In the genomic region with DNA sequence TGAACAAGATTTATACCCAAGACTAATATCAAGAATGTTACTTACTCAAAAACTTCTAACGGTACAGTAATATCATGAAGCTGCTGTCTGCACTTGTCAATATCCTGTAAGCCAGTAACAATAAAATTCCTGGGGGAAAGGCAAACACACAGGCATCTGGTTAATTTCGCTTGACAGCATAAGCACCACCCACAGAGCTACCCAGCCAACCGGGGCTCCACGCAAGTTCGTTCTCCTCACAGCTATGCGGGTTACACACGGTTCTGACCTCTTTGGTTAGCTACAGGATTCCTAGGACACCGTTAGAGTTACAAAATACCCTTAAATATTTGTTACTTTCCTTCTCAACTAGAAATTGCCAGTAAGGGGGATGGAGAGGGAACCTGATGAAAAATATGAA, we compare ENCODE assay signal across 8 cellular contexts.
A peak's percentile ranks its signal among the peaks of the same experiment; 100 is the strongest.
DNase-seq lines count a peak whose midpoint lies in the region; ATAC-seq and TF ChIP-seq lines count a peak whose summit lies in the region.

No MANE protein-coding gene starts in this region.

- peak; percentile 20 for DNase-seq in GM12865 (ENCODE audit: low read depth)
- no peak for DNase-seq in foreskin fibroblast
- no peak for DNase-seq in skeletal muscle cell (ENCODE audit: low read depth)
- no peak for DNase-seq in LoVo (ENCODE audit: low spot score)
- no peak for DNase-seq in OCI-M1 (lab: John Stamatoyannopoulos, UW)
- no peak for DNase-seq in NCI-H2196 (lab: John Stamatoyannopoulos, UW; ENCODE audit: unreplicated experiment)

- H3K4me3 ChIP-seq in GM12865 (ENCODE audit: low read depth, low read length) (peak overlapping the region; percentile 89), foreskin fibroblast (ENCODE audit: low read depth in 1 of 2, low read length in 2 of 2) (peak overlapping the region; percentile 84 to 98), skeletal muscle cell (ENCODE audit: low read depth, low read length) (peak overlapping the region; percentile 94)

- H3K27ac ChIP-seq in VCaP, result peak overlapping the region; percentile 79; the same call in 1 of the 2 replicates

- ATAC-seq in GM21529 (IDR thresholded peaks at IDR 0.05; ENCODE audit: unreplicated experiment), result no peak

- no peak for TF ChIP-seq CTCF in GM12865 (IDR thresholded peaks at IDR 0.05; ENCODE audit: insufficient read depth, low read depth, low read length, missing control alignments)
- no peak for TF ChIP-seq CTCF in VCaP (conservative IDR thresholded peaks at IDR 0.05)
- TF ChIP-seq CTCF in foreskin fibroblast (IDR thresholded peaks at IDR 0.05; ENCODE audit: low read depth, low read length), result no peak
